In the genomic region with DNA sequence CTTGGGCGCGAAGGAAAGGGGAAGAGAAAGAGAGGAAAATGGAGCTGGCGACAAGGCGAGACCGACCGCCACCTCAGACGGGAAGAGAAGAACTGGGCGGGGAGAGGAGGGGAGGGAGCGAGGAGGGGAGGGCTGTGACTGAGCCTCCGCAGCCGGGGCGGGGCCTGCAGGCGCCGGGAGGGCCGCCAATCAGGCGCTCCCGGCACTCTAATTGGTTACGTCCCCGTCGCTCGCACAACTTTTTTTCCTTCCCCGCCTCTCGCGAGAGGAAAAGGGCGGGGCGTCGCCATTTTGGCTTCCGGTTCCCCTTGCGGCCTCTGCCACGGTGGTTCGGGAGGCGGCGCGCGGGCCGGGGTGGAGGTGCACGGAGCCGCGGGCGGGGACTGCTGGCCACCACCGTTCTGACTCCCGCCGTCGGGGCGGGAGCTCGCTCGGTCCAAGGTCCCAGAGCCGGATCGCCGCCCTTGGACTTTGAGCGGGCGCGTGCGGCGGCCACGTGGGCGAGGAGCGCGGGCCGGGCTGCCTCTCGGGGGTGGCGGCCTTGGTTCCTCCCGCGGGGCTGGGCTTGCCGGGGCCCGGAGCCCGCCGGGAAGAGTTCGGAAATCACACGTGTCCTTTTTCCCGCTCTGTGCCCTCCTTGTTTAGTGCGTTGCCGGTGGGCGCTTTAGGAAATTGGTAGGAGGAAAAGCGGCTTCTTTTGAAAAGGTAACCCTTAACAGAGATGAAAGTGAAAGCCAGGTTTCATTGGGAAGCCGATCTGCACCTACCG, we compare ENCODE assay signal across 8 cellular contexts. TPM values are rescaled to one million over a fixed set of nuclear protein-coding genes. Genes with fewer than 3 reads are reported as not detected.
DNase-seq lines count a peak whose midpoint lies in the region; ATAC-seq lines count a peak whose summit lies in the region.

A gene (minus strand): TSS at position 94 of the 769 bp plus-strand sequence. CDS start 176 bp downstream, outside the sequence.

- peaks cover 2% of the 10 kb centered on the region for H3K36me3 Mint-ChIP-seq in IgD-negative memory B cell

- DNase-seq in DMS153 (lab: John Stamatoyannopoulos, UW) (peak; percentile 74), OCI-M1 (lab: John Stamatoyannopoulos, UW) (peak; percentile 98), activated T-cell treated with anti-CD3 and anti-CD28 coated beads for 24 hours (ENCODE audit: low read depth) (peak; percentile 95), epidermal melanocyte (ENCODE audit: insufficient read length, low spot score) (peak; percentile 97), middle frontal gyrus (ENCODE audit: extremely low spot score, low spot score) (peak; percentile 97)
- DNase-seq in stimulated activated CD8-positive, alpha-beta memory T cell treated with anti-CD3 and anti-CD28 coated beads, Interleukin-2, amount 100 ng/mL, for 1 hour (ENCODE audit: low read depth in 2 of 2) = peak; percentile 93

- peaks cover 51 to 64% (median 54%) of the 10 kb centered on the region in 3 donors for H3K4me1 Mint-ChIP-seq in IgD-negative memory B cell

- H3K9me3 Mint-ChIP-seq in IgD-negative memory B cell = no peaks in the 10 kb centered on the region

- H3K27ac Mint-ChIP-seq in IgD-negative memory B cell = peak within 1 kb of the TSS; percentile 95 to 96 (median 96)

- no peaks in the 10 kb centered on the region for H3K27me3 Mint-ChIP-seq in IgD-negative memory B cell

- H3K4me3 Mint-ChIP-seq in IgD-negative memory B cell = peak within 1 kb of the TSS; percentile 90 to 99 (median 98)

- ATAC-seq in GM21576 (IDR thresholded peaks at IDR 0.05; ENCODE audit: unreplicated experiment) = peak; percentile 65

RNA-seq across cellular contexts. Expression of the gene that starts here (rescaled TPM):
- polyA plus RNA-seq in IgD-negative memory B cell = 248 TPM

Comparison
In these comparisons a context has a peak if more than half of its experiments do, and no peak if none do; other contexts are left out.
1. Peak in every context shown above with its lines: DNase-seq and ATAC-seq.